Comparison of ENCODE assay signal across 3 cellular contexts in the genomic region with DNA sequence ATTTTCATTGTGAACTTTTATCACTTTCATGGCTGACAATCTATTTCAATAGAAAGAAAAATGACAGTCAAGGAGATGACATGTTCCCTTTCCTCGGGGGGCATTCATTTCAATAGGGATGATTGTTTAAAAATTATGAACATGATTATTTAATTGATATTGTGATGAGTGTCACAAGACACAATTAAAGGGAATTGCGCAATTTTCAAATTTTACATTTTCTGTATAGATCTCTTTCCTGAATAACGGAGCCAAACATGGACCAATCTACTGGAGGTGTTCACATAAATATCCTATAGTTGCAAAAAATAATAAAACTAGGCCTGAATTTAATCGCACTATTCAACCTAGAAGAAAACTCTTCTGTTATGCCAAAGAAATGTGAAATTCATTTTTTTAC.
TF ChIP-seq lines count a peak whose summit lies in the region.

No MANE protein-coding gene starts in this region.

TF ChIP-seq in HepG2, 621 proteins besides CTCF, POLR2A, EP300 and RAD21 (continued from another document):
- TF ChIP-seq ZNF891 (CRISPR knock-in tag; IDR thresholded peaks at IDR 0.05) (no peak), CEBPB (IDR thresholded peaks at IDR 0.05; ENCODE audit: borderline replicate concordance, low read depth, low read length) (peak; percentile 78), SRF (IDR thresholded peaks at IDR 0.05; ENCODE audit: low read depth, low read length) (no peak)
TF ChIP-seq in HepG2: peak in this region for 1.

TF ChIP-seq in Ishikawa, 13 proteins besides CTCF, POLR2A, EP300 and RAD21:
- TF ChIP-seq, protein P1, sequence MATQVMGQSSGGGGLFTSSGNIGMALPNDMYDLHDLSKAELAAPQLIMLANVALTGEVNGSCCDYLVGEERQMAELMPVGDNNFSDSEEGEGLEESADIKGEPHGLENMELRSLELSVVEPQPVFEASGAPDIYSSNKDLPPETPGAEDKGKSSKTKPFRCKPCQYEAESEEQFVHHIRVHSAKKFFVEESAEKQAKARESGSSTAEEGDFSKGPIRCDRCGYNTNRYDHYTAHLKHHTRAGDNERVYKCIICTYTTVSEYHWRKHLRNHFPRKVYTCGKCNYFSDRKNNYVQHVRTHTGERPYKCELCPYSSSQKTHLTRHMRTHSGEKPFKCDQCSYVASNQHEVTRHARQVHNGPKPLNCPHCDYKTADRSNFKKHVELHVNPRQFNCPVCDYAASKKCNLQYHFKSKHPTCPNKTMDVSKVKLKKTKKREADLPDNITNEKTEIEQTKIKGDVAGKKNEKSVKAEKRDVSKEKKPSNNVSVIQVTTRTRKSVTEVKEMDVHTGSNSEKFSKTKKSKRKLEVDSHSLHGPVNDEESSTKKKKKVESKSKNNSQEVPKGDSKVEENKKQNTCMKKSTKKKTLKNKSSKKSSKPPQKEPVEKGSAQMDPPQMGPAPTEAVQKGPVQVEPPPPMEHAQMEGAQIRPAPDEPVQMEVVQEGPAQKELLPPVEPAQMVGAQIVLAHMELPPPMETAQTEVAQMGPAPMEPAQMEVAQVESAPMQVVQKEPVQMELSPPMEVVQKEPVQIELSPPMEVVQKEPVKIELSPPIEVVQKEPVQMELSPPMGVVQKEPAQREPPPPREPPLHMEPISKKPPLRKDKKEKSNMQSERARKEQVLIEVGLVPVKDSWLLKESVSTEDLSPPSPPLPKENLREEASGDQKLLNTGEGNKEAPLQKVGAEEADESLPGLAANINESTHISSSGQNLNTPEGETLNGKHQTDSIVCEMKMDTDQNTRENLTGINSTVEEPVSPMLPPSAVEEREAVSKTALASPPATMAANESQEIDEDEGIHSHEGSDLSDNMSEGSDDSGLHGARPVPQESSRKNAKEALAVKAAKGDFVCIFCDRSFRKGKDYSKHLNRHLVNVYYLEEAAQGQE (IDR thresholded peaks at IDR 0.05; ENCODE audit: low read depth), result no peak
- peak; percentile 50 for TF ChIP-seq CEBPB (IDR thresholded peaks at IDR 0.05)
TF ChIP-seq in Ishikawa: peak in this region for 1.

TF ChIP-seq in H1, 55 proteins besides CTCF, POLR2A, EP300 and RAD21 (continued from another document):
- TF ChIP-seq EGR1 (IDR thresholded peaks at IDR 0.05; ENCODE audit: borderline replicate concordance, low read depth, low read length), result no peak
- peak; percentile 87; the same call in 1 of the 2 replicates for TF ChIP-seq CEBPB (IDR thresholded peaks at IDR 0.05; ENCODE audit: low read depth, low read length)
- no peak for TF ChIP-seq CTBP2 (IDR thresholded peaks at IDR 0.05; ENCODE audit: borderline replicate concordance, insufficient read depth, insufficient read length, low read length)
- no peak for TF ChIP-seq CBX8 (IDR thresholded peaks at IDR 0.05; ENCODE audit: borderline replicate concordance, low read depth, low read length)
- TF ChIP-seq TBP (IDR thresholded peaks at IDR 0.05; ENCODE audit: low read depth, low read length), result no peak
